In genomic region chr12:991350-992278, GRCh38 we compare ENCODE assay signal across 8 cellular contexts. TPM values are rescaled to one million over a fixed set of nuclear protein-coding genes. Genes with fewer than 3 reads are reported as not detected.
DNase-seq lines count a peak whose midpoint lies in the region; ATAC-seq and TF ChIP-seq lines count a peak whose summit lies in the region.

No MANE protein-coding gene starts in this region.

- peak overlapping the region; percentile 33 for H4K12ac ChIP-seq in trophoblast cell (ENCODE audit: low read depth, low read length)

- H3K4me2 ChIP-seq in trophoblast cell (ENCODE audit: low read length) = peak overlapping the region; percentile 80

- H3K79me2 ChIP-seq in trophoblast cell (ENCODE audit: control insufficient read depth, insufficient read depth, low read length, poor library complexity) = peaks cover 12% of the 10 kb centered on the region

- H3K79me1 ChIP-seq in trophoblast cell (ENCODE audit: low read length) = peaks cover 11% of the 10 kb centered on the region

- no peaks in the 10 kb centered on the region for H3K9me3 Mint-ChIP-seq in activated naive CD4-positive, alpha-beta T cell treated with anti-CD3 and anti-CD28 coated beads for 36 hours

- peak overlapping the region; percentile 86 for H3K4me3 Mint-ChIP-seq in activated naive CD4-positive, alpha-beta T cell treated with anti-CD3 and anti-CD28 coated beads for 36 hours

- H3K9me3 ChIP-seq in cardiac muscle cell (ENCODE audit: low read depth) = no peaks in the 10 kb centered on the region
- H3K9me3 ChIP-seq in trophoblast cell (ENCODE audit: insufficient read depth, low read depth, low read length) = no peaks in the 10 kb centered on the region

- peak overlapping the region; percentile 50 for H3K23ac ChIP-seq in trophoblast cell (ENCODE audit: low read length)

- peak overlapping the region; percentile 97 for H3K27ac ChIP-seq in cardiac muscle cell
- H3K27ac ChIP-seq in trophoblast cell (ENCODE audit: low read depth, low read length) = peak overlapping the region; percentile 93

- H3K14ac ChIP-seq in trophoblast cell (ENCODE audit: low read length) = peak overlapping the region; percentile 76

- no peak overlapping the region for H2AK5ac ChIP-seq in trophoblast cell (ENCODE audit: low read length)

- no peaks in the 10 kb centered on the region for H3K36me3 ChIP-seq in cardiac muscle cell
- H3K36me3 ChIP-seq in trophoblast cell (ENCODE audit: control insufficient read depth in 1 of 2, insufficient read depth in 2 of 2, low read length in 2 of 2) = no peaks in the 10 kb centered on the region

- H4K91ac ChIP-seq in trophoblast cell (ENCODE audit: low read depth, low read length) = peak overlapping the region; percentile 81

- CTCF ChIA-PET in activated naive CD4-positive, alpha-beta T cell treated with anti-CD3 and anti-CD28 coated beads for 36 hours (lab: Charles Lee) = interaction anchor here (1.0 to 1.6 kb wide), 5 partner anchors 9 to 422 kb away, joined by 3 to 6 read pairs (median 4); partner anchors contain the start of gene RAD52

- H3K4me3 ChIP-seq in cardiac muscle cell (peak overlapping the region; percentile 99), trophoblast cell (ENCODE audit: low read depth, low read length) (peak overlapping the region; percentile 88)

- H3K9ac ChIP-seq in trophoblast cell (ENCODE audit: low read length) = peak overlapping the region; percentile 68

- peak overlapping the region; percentile 53 for H2BK5ac ChIP-seq in trophoblast cell (ENCODE audit: low read depth, low read length, poor library complexity)

- DNase-seq in COLO829 (ENCODE audit: low spot score) = peak; percentile 39
- DNase-seq in NCI-H1105 treated with DMSO at 0.1 percent for 48 hours (lab: John Stamatoyannopoulos, UW) = peak; percentile 79
- DNase-seq in activated naive CD4-positive, alpha-beta T cell treated with anti-CD3 and anti-CD28 coated beads for 36 hours = peak; percentile 34
- no peak for DNase-seq in cardiac muscle cell (ENCODE audit: low read depth in 1 of 2, low spot score in 1 of 2)
- peak; percentile 37 to 48 for DNase-seq in trophoblast cell
- DNase-seq in activated effector memory CD4-positive, alpha-beta T cell treated with anti-CD3 and anti-CD28 coated beads, Interleukin-2, amount 50 U/mL, for 16 hours = no peak

- H3K27ac Mint-ChIP-seq in activated naive CD4-positive, alpha-beta T cell treated with anti-CD3 and anti-CD28 coated beads for 36 hours = peak overlapping the region; percentile 77

- H3K36me3 Mint-ChIP-seq in activated naive CD4-positive, alpha-beta T cell treated with anti-CD3 and anti-CD28 coated beads for 36 hours (ENCODE audit: low read depth) = peaks cover 3% of the 10 kb centered on the region

- H2BK12ac ChIP-seq in trophoblast cell (ENCODE audit: low read length) = peak overlapping the region; percentile 88

- H2BK120ac ChIP-seq in trophoblast cell (ENCODE audit: insufficient read depth, low read length, poor library complexity) = peak overlapping the region; percentile 57

- no peaks in the 10 kb centered on the region for H3K27me3 Mint-ChIP-seq in activated naive CD4-positive, alpha-beta T cell treated with anti-CD3 and anti-CD28 coated beads for 36 hours (ENCODE audit: low read depth)

- peaks cover 28% of the 10 kb centered on the region for H3K4me1 ChIP-seq in cardiac muscle cell (ENCODE audit: low read depth)
- H3K4me1 ChIP-seq in trophoblast cell (ENCODE audit: control insufficient read depth in 1 of 2, insufficient read depth in 2 of 2, low read length in 2 of 2) = peaks cover 3 to 6% of the 10 kb centered on the region in 2 experiments

- H3K4ac ChIP-seq in trophoblast cell (ENCODE audit: low read depth, low read length) = peak overlapping the region; percentile 35

- H2AFZ ChIP-seq in trophoblast cell (ENCODE audit: insufficient read depth, low read length, poor library complexity) = peak overlapping the region; percentile 80

- intact Hi-C loops in activated naive CD4-positive, alpha-beta T cell treated with anti-CD3 and anti-CD28 coated beads for 36 hours (cut with micrococcal nuclease) = loop anchor here (1.0 to 5.0 kb wide), 5 partner anchors 42 to 603 kb away; partner anchors contain the start of genes KDM5A, RAD52 and WNK1

- peaks cover 33% of the 10 kb centered on the region for H3K4me1 Mint-ChIP-seq in activated naive CD4-positive, alpha-beta T cell treated with anti-CD3 and anti-CD28 coated beads for 36 hours (ENCODE audit: low read depth)

- peak overlapping the region; percentile 88 for H4K8ac ChIP-seq in trophoblast cell (ENCODE audit: low read depth, low read length)

- ATAC-seq in GM21381 (IDR thresholded peaks at IDR 0.05; ENCODE audit: unreplicated experiment) (peak; percentile 45), GM19023 (IDR thresholded peaks at IDR 0.05; ENCODE audit: unreplicated experiment) (no peak)

- no peak for TF ChIP-seq CTCF in cardiac muscle cell (IDR thresholded peaks at IDR 0.05; ENCODE audit: low read depth, low read length)

- peak overlapping the region; percentile 85 for H3K18ac ChIP-seq in trophoblast cell (ENCODE audit: low read length)

- no CpG with 5 or more reads among the region's 48 CpGs for WGBS in trophoblast cell (ENCODE audit: extremely low coverage, insufficient coverage, insufficient read length)

- H3K27me3 ChIP-seq in cardiac muscle cell (no peaks in the 10 kb centered on the region), trophoblast cell (ENCODE audit: insufficient read depth, low read length) (no peaks in the 10 kb centered on the region)

RNA-seq across cellular contexts. Expression of gene ERC1, which starts 0.6 kb away (rescaled TPM):
- 10 to 100 TPM; 17.4 to 20.7 TPM for total RNA-seq in activated naive CD4-positive, alpha-beta T cell treated with anti-CD3 and anti-CD28 coated beads for 36 hours
- total RNA-seq in cardiac muscle cell = 25.8 and 46.3 TPM in 2 replicates
- polyA plus RNA-seq in cardiac muscle cell = 34.1 and 35.7 TPM in 2 replicates
- polyA plus RNA-seq in trophoblast cell (2013) = 21.3 and 22.4 TPM in 2 replicates

RNA-seq across cellular contexts. Expression of gene RAD52, which starts 42.1 kb away (rescaled TPM):
- 10 to 100 TPM; 15.6 to 17.9 TPM for total RNA-seq in activated naive CD4-positive, alpha-beta T cell treated with anti-CD3 and anti-CD28 coated beads for 36 hours
- 31.2 and 49.8 TPM in 2 replicates for total RNA-seq in cardiac muscle cell
- polyA plus RNA-seq in cardiac muscle cell = 11.2 and 18.8 TPM in 2 replicates
- 7.8 and 8.2 TPM in 2 replicates for polyA plus RNA-seq in trophoblast cell (2013)

Comparison
In these comparisons a context has a peak if more than half of its experiments do, and no peak if none do; other contexts are left out.
1. DNase-seq: peak in COLO829 (single experiment), NCI-H1105 treated with DMSO at 0.1 percent for 48 hours (single experiment), activated naive CD4-positive, alpha-beta T cell treated with anti-CD3 and anti-CD28 coated beads for 36 hours (single experiment) and trophoblast cell (2 of 2); none in cardiac muscle cell (0 of 2) and activated effector memory CD4-positive, alpha-beta T cell treated with anti-CD3 and anti-CD28 coated beads, Interleukin-2, amount 50 U/mL, for 16 hours (single experiment).